ENCODE assay signal across 14 cellular contexts in the genomic region with DNA sequence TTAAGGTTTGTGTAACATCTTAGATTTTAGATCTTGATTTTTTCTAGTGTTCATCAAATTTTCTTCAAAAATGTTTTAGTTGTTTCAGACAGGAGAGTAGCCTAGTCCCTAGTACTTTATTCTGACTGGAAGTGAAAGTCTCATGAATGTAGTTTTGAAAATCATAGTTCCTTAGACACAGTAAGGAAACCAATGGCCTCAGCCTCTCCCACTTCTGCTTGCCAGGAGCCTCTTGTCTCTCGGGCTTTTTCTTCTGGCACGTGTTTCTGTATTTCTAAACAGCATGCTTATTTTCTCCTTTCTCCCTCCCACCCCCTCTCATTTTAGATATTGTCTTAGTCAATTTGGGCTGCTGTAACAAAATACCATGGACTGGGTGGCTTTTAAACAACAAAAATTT. TPM values are rescaled to one million over a fixed set of nuclear protein-coding genes. Genes with fewer than 3 reads are reported as not detected.
DNase-seq lines count a peak whose midpoint lies in the region; ATAC-seq and TF ChIP-seq lines count a peak whose summit lies in the region.
"Had no signal": no experiment of that assay in that cellular context is flagged by ENCODE, and none has a peak within 500 bp of the region (broad histone marks: within the 10 kb centered on the region; RNA-seq: fewer than 3 reads in every experiment).

No MANE protein-coding gene starts in this region.

- H3K4me3 Mint-ChIP-seq in activated T-helper 17 cell treated with anti-CD3 and anti-CD28 coated beads, Interleukin-2, amount 50 U/mL, for 72 hours = peak overlapping the region; percentile 45

- H3K27me3 ChIP-seq in left lung = no peaks in the 10 kb centered on the region
- no peaks in the 10 kb centered on the region for H3K27me3 ChIP-seq in upper lobe of right lung

- H3K4me3 ChIP-seq in left lung = no peak overlapping the region
- H3K4me3 ChIP-seq in upper lobe of right lung = no peak overlapping the region
- H3K4me3 ChIP-seq: HAP-1, lung had no signal

- DNase-seq in Right ventricle myocardium inferior (ENCODE audit: missing footprints) = no peak
- DNase-seq in cardiac septum (ENCODE audit: low spot score) = no peak
- peak in 1 of 2 donors; percentile 44 for DNase-seq in left lung
- DNase-seq in upper lobe of right lung = no peak
- DNase-seq in DMS 273 treated with DMSO at 0.1 percent for 48 hours (lab: John Stamatoyannopoulos, UW) = no peak
- no peak for DNase-seq in NCI-H187 (lab: John Stamatoyannopoulos, UW)
- DNase-seq: hypothalamus, NCI-H1105 treated with DMSO at 0.1 percent for 48 hours, NCI-H526 treated with DMSO at 0.1 percent for 48 hours had no signal

- H3K27me3 Mint-ChIP-seq in activated T-helper 17 cell treated with anti-CD3 and anti-CD28 coated beads, Interleukin-2, amount 50 U/mL, for 72 hours = no peaks in the 10 kb centered on the region

- intact Hi-C loops in Right ventricle myocardium inferior (cut with DNase I) = no loop called here
- intact Hi-C loops in cardiac septum (cut with DNase I) = no loop called here
- intact Hi-C loops in left lung (cut with DNase I) = no loop called here
- intact Hi-C loops in upper lobe of right lung (cut with DNase I) = no loop called here

- H3K36me3 Mint-ChIP-seq in activated T-helper 17 cell treated with anti-CD3 and anti-CD28 coated beads, Interleukin-2, amount 50 U/mL, for 72 hours (ENCODE audit: low read depth) = peaks cover 56% of the 10 kb centered on the region

- no peaks in the 10 kb centered on the region for H3K9me3 Mint-ChIP-seq in activated T-helper 17 cell treated with anti-CD3 and anti-CD28 coated beads, Interleukin-2, amount 50 U/mL, for 72 hours

- ATAC-seq in Right ventricle myocardium inferior = peak; percentile 58
- ATAC-seq in activated T-helper 17 cell treated with anti-CD3 and anti-CD28 coated beads, Interleukin-2, amount 50 U/mL, for 72 hours (replicated peaks) = peak; percentile 52
- peak; percentile 7 for ATAC-seq in left lung
- ATAC-seq in upper lobe of right lung = peak; percentile 59
- ATAC-seq in GM18517 (IDR thresholded peaks at IDR 0.05; ENCODE audit: unreplicated experiment) = no peak

- TF ChIP-seq CTCF in left lung (IDR thresholded peaks at IDR 0.05) = no peak
- no peak for TF ChIP-seq CTCF in upper lobe of right lung (IDR thresholded peaks at IDR 0.05)

- H3K4me1 ChIP-seq in left lung = peaks cover 13 to 78% of the 10 kb centered on the region in 2 donors
- H3K4me1 ChIP-seq in upper lobe of right lung = peaks cover 51% of the 10 kb centered on the region

- H3K27ac Mint-ChIP-seq in activated T-helper 17 cell treated with anti-CD3 and anti-CD28 coated beads, Interleukin-2, amount 50 U/mL, for 72 hours = peak overlapping the region; percentile 38

- H3K27ac ChIP-seq in left lung (peak overlapping the region in 1 of 2 donors; percentile 57), upper lobe of right lung (peak overlapping the region; percentile 47)

- H3K9me3 ChIP-seq in left lung = no peaks in the 10 kb centered on the region
- no peaks in the 10 kb centered on the region for H3K9me3 ChIP-seq in upper lobe of right lung
- H3K9me3 ChIP-seq: HAP-1 had no signal

- peaks cover 0 to 4% of the 10 kb centered on the region in 2 donors for H3K36me3 ChIP-seq in left lung
- H3K36me3 ChIP-seq in upper lobe of right lung = peaks cover 14% of the 10 kb centered on the region
- H3K36me3 ChIP-seq: HAP-1 had no signal

- H3K4me1 Mint-ChIP-seq in activated T-helper 17 cell treated with anti-CD3 and anti-CD28 coated beads, Interleukin-2, amount 50 U/mL, for 72 hours = peaks cover 47% of the 10 kb centered on the region

RNA-seq across cellular contexts. Expression of a gene that starts 9.8 kb away (rescaled TPM):
- total RNA-seq in Right ventricle myocardium inferior (11.2 TPM), cardiac septum (13.8 TPM), left lung (10 to 100 TPM; 51.3 to 67.5 TPM), upper lobe of right lung (58.4 TPM)
- total RNA-seq in activated T-helper 17 cell treated with anti-CD3 and anti-CD28 coated beads, Interleukin-2, amount 50 U/mL, for 72 hours = 10 to 100 TPM; 31.3 to 45.6 TPM

RNA-seq across cellular contexts. Expression of a gene that starts 58.5 kb away (rescaled TPM):
- total RNA-seq in Right ventricle myocardium inferior (not detected), cardiac septum (not detected), left lung (not detected), upper lobe of right lung (not detected)
- not detected for total RNA-seq in activated T-helper 17 cell treated with anti-CD3 and anti-CD28 coated beads, Interleukin-2, amount 50 U/mL, for 72 hours
- total RNA-seq: lung, omental fat pad had no signal
